Comparison of ENCODE assay signal across 19 cellular contexts in the genomic region with DNA sequence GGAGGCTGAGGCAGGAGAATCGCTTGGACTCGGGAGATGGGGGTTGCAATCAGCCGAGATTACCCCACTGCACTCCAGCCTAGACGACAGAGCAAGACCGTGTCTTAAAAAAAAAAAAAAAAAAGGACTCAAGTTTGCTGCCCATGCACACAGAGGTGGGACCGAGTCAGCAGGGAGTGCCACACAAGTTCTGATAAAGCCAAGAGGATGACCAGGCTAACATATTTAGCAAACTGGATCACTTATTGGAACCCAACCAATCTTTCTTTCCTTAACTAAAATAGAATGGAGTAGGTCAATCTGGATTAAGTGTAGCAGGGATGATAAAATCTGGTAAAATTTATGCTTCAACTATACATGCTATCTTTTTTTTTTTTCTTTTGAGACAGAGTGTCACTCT.
DNase-seq lines count a peak whose midpoint lies in the region; ATAC-seq and TF ChIP-seq lines count a peak whose summit lies in the region.
"Had no signal": no experiment of that assay in that cellular context is flagged by ENCODE, and none has a peak within 500 bp of the region (broad histone marks: within the 10 kb centered on the region; RNA-seq: fewer than 3 reads in every experiment).

No MANE protein-coding gene starts in this region.

- DNase-seq in activated CD4-positive, alpha-beta T cell treated with anti-CD3 and anti-CD28 coated beads for 36 hours: no peak
- no peak for DNase-seq in activated CD4-positive, alpha-beta T cell treated with anti-CD3 and anti-CD28 coated beads for 1 hour
- no peak for DNase-seq in GM23338 (ENCODE audit: low spot score)
- peak; percentile 25 for DNase-seq in dedifferentiated amniotic fluid mesenchymal stem cell (ENCODE audit: extremely low spot score)
- DNase-seq in gastrocnemius medialis: no peak
- no peak for DNase-seq in NCI-H748 (lab: John Stamatoyannopoulos, UW; ENCODE audit: unreplicated experiment)
- DNase-seq: CD8-positive, alpha-beta memory T cell; DND-41; GF-D8; MM.1S; NCI-H1105; NCI-H187; NCI-H345; NCI-H526; NK-92 treated with Interleukin-12 subunit alpha and Interleukin-12 subunit beta, amount 100 ng/mL, for 24 hours had no signal

- H3K36me3 Mint-ChIP-seq in activated CD4-positive, alpha-beta T cell treated with anti-CD3 and anti-CD28 coated beads for 36 hours (ENCODE audit: low read depth): peaks cover 62% of the 10 kb centered on the region
- H3K36me3 Mint-ChIP-seq in GM23338 (ENCODE audit: low read depth): peaks cover 46% of the 10 kb centered on the region

- no peak for TF ChIP-seq POLR2A in gastrocnemius medialis (IDR thresholded peaks at IDR 0.05)

- no peak overlapping the region for H3K4me3 Mint-ChIP-seq in activated CD4-positive, alpha-beta T cell treated with anti-CD3 and anti-CD28 coated beads for 36 hours
- no peak overlapping the region for H3K4me3 Mint-ChIP-seq in GM23338
- H3K4me3 Mint-ChIP-seq: CD8-positive, alpha-beta memory T cell had no signal

- peaks cover 4% of the 10 kb centered on the region; the same call in 1 of the 2 replicates for H3K9me2 ChIP-seq in GM23338 (ENCODE audit: insufficient read depth)

- H3K79me2 ChIP-seq in GM23338 (replicated peaks; ENCODE audit: insufficient read depth): peaks cover 100% of the 10 kb centered on the region

- H4K20me1 ChIP-seq in GM23338 (replicated peaks; ENCODE audit: insufficient read depth): no peaks in the 10 kb centered on the region
- H4K20me1 ChIP-seq: BLaER1 had no signal

- H3K27ac Mint-ChIP-seq in activated CD4-positive, alpha-beta T cell treated with anti-CD3 and anti-CD28 coated beads for 36 hours: peak overlapping the region; percentile 37
- H3K27ac Mint-ChIP-seq in GM23338: no peak overlapping the region

- intact Hi-C loops in activated CD4-positive, alpha-beta T cell treated with anti-CD3 and anti-CD28 coated beads for 36 hours (cut with DNase I, micrococcal nuclease): no loop called here
- intact Hi-C loops in gastrocnemius medialis (cut with DNase I; ENCODE audit: low total_unique reads): no loop called here

- H3K27me3 ChIP-seq in GM23338 (ENCODE audit: insufficient read depth): no peaks in the 10 kb centered on the region
- no peaks in the 10 kb centered on the region for H3K27me3 ChIP-seq in gastrocnemius medialis
- H3K27me3 ChIP-seq: BLaER1 had no signal

- no peaks in the 10 kb centered on the region for H3K9me3 ChIP-seq in gastrocnemius medialis

- POLR2A ChIA-PET in activated CD4-positive, alpha-beta T cell treated with anti-CD3 and anti-CD28 coated beads for 36 hours (lab: Charles Lee): no interaction called here

- H3K4me1 Mint-ChIP-seq in activated CD4-positive, alpha-beta T cell treated with anti-CD3 and anti-CD28 coated beads for 36 hours: peaks cover 59% of the 10 kb centered on the region
- peaks cover 41% of the 10 kb centered on the region for H3K4me1 Mint-ChIP-seq in GM23338

- H3K36me3 ChIP-seq in GM23338 (ENCODE audit: insufficient read depth) (no peaks in the 10 kb centered on the region), gastrocnemius medialis (no peaks in the 10 kb centered on the region)

- H3F3A ChIP-seq in GM23338 (replicated peaks; ENCODE audit: low read depth): peaks cover 5% of the 10 kb centered on the region; the same call in 1 of the 2 replicates

- H3K4me1 ChIP-seq in GM23338 (ENCODE audit: insufficient read depth) (peaks cover 43% of the 10 kb centered on the region), gastrocnemius medialis (peaks cover 3 to 12% of the 10 kb centered on the region in 2 donors)

- H2AFZ ChIP-seq in GM23338: no peak overlapping the region

- no peak overlapping the region for H3K4me3 ChIP-seq in GM23338
- no peak overlapping the region for H3K4me3 ChIP-seq in gastrocnemius medialis
- H3K4me3 ChIP-seq: BLaER1 had no signal

- H3K9me3 Mint-ChIP-seq in activated CD4-positive, alpha-beta T cell treated with anti-CD3 and anti-CD28 coated beads for 36 hours (ENCODE audit: low read depth): peaks cover 18% of the 10 kb centered on the region
- peaks cover 3% of the 10 kb centered on the region; the same call in 1 of the 3 replicates for H3K9me3 Mint-ChIP-seq in GM23338

- H3K27ac ChIP-seq in GM23338 (ENCODE audit: low read depth) (peak overlapping the region; percentile 37; the same call in 1 of the 2 replicates), gastrocnemius medialis (peak overlapping the region in 1 of 4 donors; percentile 9)
- H3K27ac ChIP-seq: 22Rv1, BLaER1 had no signal

- no peaks in the 10 kb centered on the region for H3K27me3 Mint-ChIP-seq in activated CD4-positive, alpha-beta T cell treated with anti-CD3 and anti-CD28 coated beads for 36 hours
- peaks cover 15% of the 10 kb centered on the region for H3K27me3 Mint-ChIP-seq in GM23338 (ENCODE audit: insufficient read depth, low read depth, poor library complexity)
- H3K27me3 Mint-ChIP-seq: CD8-positive, alpha-beta memory T cell had no signal

- no peak for ATAC-seq in activated CD4-positive, alpha-beta T cell treated with anti-CD3 and anti-CD28 coated beads for 36 hours
- ATAC-seq in GM23338 (no peak), gastrocnemius medialis (peak; percentile 89 to 90), HG03354 (IDR thresholded peaks at IDR 0.05; ENCODE audit: poor library complexity, severe bottlenecking, unreplicated experiment) (no peak), GM21786 (IDR thresholded peaks at IDR 0.05; ENCODE audit: unreplicated experiment) (no peak)

- H3K4me2 ChIP-seq in GM23338: no peak overlapping the region
- H3K4me2 ChIP-seq: BLaER1 had no signal

- in situ Hi-C loops in gastrocnemius medialis (cut with MboI; ENCODE audit: low sequenced_read_pairs in 4 of 4): no loop called here

- TF ChIP-seq CTCF in GM23338 (conservative IDR thresholded peaks at IDR 0.05; ENCODE audit: low read depth in 2 of 2) (no peak), gastrocnemius medialis (IDR thresholded peaks at IDR 0.05 in 4 of 5, conservative IDR thresholded peaks at IDR 0.05 in 1 of 5) (no peak)

- CTCF ChIA-PET in activated CD4-positive, alpha-beta T cell treated with anti-CD3 and anti-CD28 coated beads for 36 hours (lab: Charles Lee): interaction anchor here (0.6 to 1.0 kb wide), 2 partner anchors 113 to 1265 kb away, joined by 4 read pairs; no protein-coding TSS in a partner anchor

TF ChIP-seq in GM23338, 12 proteins besides CTCF, POLR2A, EP300 and RAD21 (continues in another document):
- no peak for TF ChIP-seq POLR2AphosphoS5 (IDR thresholded peaks at IDR 0.05; ENCODE audit: low read depth)
- TF ChIP-seq, protein P1, sequence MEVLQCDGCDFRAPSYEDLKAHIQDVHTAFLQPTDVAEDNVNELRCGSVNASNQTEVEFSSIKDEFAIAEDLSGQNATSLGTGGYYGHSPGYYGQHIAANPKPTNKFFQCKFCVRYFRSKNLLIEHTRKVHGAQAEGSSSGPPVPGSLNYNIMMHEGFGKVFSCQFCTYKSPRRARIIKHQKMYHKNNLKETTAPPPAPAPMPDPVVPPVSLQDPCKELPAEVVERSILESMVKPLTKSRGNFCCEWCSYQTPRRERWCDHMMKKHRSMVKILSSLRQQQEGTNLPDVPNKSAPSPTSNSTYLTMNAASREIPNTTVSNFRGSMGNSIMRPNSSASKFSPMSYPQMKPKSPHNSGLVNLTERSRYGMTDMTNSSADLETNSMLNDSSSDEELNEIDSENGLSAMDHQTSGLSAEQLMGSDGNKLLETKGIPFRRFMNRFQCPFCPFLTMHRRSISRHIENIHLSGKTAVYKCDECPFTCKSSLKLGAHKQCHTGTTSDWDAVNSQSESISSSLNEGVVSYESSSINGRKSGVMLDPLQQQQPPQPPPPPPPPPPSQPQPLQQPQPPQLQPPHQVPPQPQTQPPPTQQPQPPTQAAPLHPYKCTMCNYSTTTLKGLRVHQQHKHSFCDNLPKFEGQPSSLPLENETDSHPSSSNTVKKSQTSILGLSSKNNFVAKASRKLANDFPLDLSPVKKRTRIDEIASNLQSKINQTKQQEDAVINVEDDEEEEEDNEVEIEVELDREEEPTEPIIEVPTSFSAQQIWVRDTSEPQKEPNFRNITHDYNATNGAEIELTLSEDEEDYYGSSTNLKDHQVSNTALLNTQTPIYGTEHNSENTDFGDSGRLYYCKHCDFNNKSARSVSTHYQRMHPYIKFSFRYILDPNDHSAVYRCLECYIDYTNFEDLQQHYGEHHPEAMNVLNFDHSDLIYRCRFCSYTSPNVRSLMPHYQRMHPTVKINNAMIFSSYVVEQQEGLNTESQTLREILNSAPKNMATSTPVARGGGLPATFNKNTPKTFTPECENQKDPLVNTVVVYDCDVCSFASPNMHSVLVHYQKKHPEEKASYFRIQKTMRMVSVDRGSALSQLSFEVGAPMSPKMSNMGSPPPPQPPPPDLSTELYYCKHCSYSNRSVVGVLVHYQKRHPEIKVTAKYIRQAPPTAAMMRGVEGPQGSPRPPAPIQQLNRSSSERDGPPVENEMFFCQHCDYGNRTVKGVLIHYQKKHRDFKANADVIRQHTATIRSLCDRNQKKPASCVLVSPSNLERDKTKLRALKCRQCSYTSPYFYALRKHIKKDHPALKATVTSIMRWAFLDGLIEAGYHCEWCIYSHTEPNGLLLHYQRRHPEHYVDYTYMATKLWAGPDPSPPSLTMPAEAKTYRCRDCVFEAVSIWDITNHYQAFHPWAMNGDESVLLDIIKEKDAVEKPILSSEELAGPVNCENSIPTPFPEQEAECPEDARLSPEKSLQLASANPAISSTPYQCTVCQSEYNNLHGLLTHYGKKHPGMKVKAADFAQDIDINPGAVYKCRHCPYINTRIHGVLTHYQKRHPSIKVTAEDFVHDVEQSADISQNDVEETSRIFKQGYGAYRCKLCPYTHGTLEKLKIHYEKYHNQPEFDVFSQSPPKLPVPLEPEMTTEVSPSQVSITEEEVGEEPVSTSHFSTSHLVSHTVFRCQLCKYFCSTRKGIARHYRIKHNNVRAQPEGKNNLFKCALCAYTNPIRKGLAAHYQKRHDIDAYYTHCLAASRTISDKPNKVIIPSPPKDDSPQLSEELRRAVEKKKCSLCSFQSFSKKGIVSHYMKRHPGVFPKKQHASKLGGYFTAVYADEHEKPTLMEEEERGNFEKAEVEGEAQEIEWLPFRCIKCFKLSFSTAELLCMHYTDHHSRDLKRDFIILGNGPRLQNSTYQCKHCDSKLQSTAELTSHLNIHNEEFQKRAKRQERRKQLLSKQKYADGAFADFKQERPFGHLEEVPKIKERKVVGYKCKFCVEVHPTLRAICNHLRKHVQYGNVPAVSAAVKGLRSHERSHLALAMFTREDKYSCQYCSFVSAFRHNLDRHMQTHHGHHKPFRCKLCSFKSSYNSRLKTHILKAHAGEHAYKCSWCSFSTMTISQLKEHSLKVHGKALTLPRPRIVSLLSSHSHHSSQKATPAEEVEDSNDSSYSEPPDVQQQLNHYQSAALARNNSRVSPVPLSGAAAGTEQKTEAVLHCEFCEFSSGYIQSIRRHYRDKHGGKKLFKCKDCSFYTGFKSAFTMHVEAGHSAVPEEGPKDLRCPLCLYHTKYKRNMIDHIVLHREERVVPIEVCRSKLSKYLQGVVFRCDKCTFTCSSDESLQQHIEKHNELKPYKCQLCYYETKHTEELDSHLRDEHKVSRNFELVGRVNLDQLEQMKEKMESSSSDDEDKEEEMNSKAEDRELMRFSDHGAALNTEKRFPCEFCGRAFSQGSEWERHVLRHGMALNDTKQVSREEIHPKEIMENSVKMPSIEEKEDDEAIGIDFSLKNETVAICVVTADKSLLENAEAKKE (CRISPR knock-in tag; IDR thresholded peaks at IDR 0.05): no peak

Comparison
In these comparisons a context has a peak if more than half of its experiments do, and no peak if none do; other contexts are left out.
1. ATAC-seq: peak in gastrocnemius medialis (2 of 2); none in activated CD4-positive, alpha-beta T cell treated with anti-CD3 and anti-CD28 coated beads for 36 hours (single experiment), GM23338 (single experiment), HG03354 (single experiment) and GM21786 (single experiment).